In genomic region chr6:137116807-137117206, GRCh38 we compare ENCODE assay signal across 27 cellular contexts. TPM values are rescaled to one million over a fixed set of nuclear protein-coding genes. Genes with fewer than 3 reads are reported as not detected.
"Had no signal": no experiment of that assay in that cellular context is flagged by ENCODE, and none has a peak within 500 bp of the region (broad histone marks: within the 10 kb centered on the region; RNA-seq: fewer than 3 reads in every experiment).

No MANE protein-coding gene starts in this region.

- H3K27me3 ChIP-seq: colonic mucosa, hepatocyte, neutrophil, testis, tibial nerve had no signal

- ATAC-seq: left colon; naive thymus-derived CD4-positive, alpha-beta T cell; psoas muscle; sciatic nerve; stimulated activated naive B cell treated with anti-CD40 and anti-IgM and Interleukin-4, amounts not matched to agents 10 μg/mL and 1 μg/mL and 100 μg/mL, for 72 hours; stimulated activated naive CD8-positive, alpha-beta T cell treated with anti-CD3 and anti-CD28 coated beads, Interleukin-15, amount 100 ng/mL, for 72 hours had no signal

- H3K27ac ChIP-seq: colonic mucosa, hepatocyte, neutrophil, psoas muscle, testis, tibial nerve had no signal

- H3K4me3 ChIP-seq: colonic mucosa, hepatocyte, psoas muscle, testis, tibial nerve had no signal

- H3K79me2 ChIP-seq: hepatocyte had no signal

- H3K27ac Mint-ChIP-seq: endodermal cell; naive thymus-derived CD4-positive, alpha-beta T cell; nephron progenitor cell; stimulated activated naive B cell treated with anti-CD40 and anti-IgM and Interleukin-4, amounts not matched to agents 10 μg/mL and 1 μg/mL and 100 μg/mL, for 72 hours; stimulated activated naive CD8-positive, alpha-beta T cell treated with anti-CD3 and anti-CD28 coated beads, Interleukin-15, amount 100 ng/mL, for 72 hours had no signal

- H3K36me3 ChIP-seq: colonic mucosa, neutrophil, tibial nerve had no signal

- H3K4me3 Mint-ChIP-seq: endodermal cell; naive thymus-derived CD4-positive, alpha-beta T cell; nephron progenitor cell; stimulated activated naive B cell treated with anti-CD40 and anti-IgM and Interleukin-4, amounts not matched to agents 10 μg/mL and 1 μg/mL and 100 μg/mL, for 72 hours; stimulated activated naive CD8-positive, alpha-beta T cell treated with anti-CD3 and anti-CD28 coated beads, Interleukin-15, amount 100 ng/mL, for 72 hours had no signal

- H3K4me1 ChIP-seq: colonic mucosa, psoas muscle, testis, tibial nerve had no signal

- FAIRE-seq: endothelial cell of umbilical vein had no signal

- H3K4me2 ChIP-seq: hepatocyte had no signal

- H3K27me3 Mint-ChIP-seq: stimulated activated naive B cell treated with anti-CD40 and anti-IgM and Interleukin-4, amounts not matched to agents 10 μg/mL and 1 μg/mL and 100 μg/mL, for 72 hours; stimulated activated naive CD8-positive, alpha-beta T cell treated with anti-CD3 and anti-CD28 coated beads, Interleukin-15, amount 100 ng/mL, for 72 hours had no signal

- H3K4me1 Mint-ChIP-seq: endodermal cell; nephron progenitor cell; stimulated activated naive CD8-positive, alpha-beta T cell treated with anti-CD3 and anti-CD28 coated beads, Interleukin-15, amount 100 ng/mL, for 72 hours had no signal

- H3K9me3 ChIP-seq: colonic mucosa, testis had no signal

- H2AFZ ChIP-seq: hepatocyte had no signal

- DNase-seq: colonic mucosa; effector CD4-positive, alpha-beta T cell; endodermal cell; left colon; mammary epithelial cell; naive thymus-derived CD4-positive, alpha-beta T cell; nephron progenitor cell; psoas muscle; retina; stimulated activated CD4-positive, alpha-beta T cell treated with anti-CD3 and anti-CD28 coated beads, Interleukin-2, amount 100 ng/mL, for 24 hours; stimulated activated CD4-positive, alpha-beta T cell treated with anti-CD3 and anti-CD28 coated beads, Interleukin-4, amount 100 ng/mL, for 4 hours; stimulated activated naive B cell treated with anti-CD40 and anti-IgM and Interleukin-4, amounts not matched to agents 10 μg/mL and 1 μg/mL and 100 μg/mL, for 72 hours; stimulated activated naive CD8-positive, alpha-beta T cell treated with anti-CD3 and anti-CD28 coated beads, Interleukin-15, amount 100 ng/mL, for 72 hours; testis had no signal

RNA-seq across cellular contexts. Expression of gene IL22RA2, which starts 56.6 kb away (rescaled TPM):
- total RNA-seq: dermis microvascular lymphatic vessel endothelial cell; endodermal cell; endothelial cell of umbilical vein; hepatocyte; kidney epithelial cell; left colon; mammary epithelial cell; mesenteric fat pad; naive thymus-derived CD4-positive, alpha-beta T cell; osteoblast; psoas muscle; sciatic nerve; skeletal muscle tissue; subcutaneous adipose tissue; testis; tibial nerve; urinary bladder had no signal
- polyA plus RNA-seq: endothelial cell of umbilical vein; hepatocyte; liver; mammary epithelial cell; naive thymus-derived CD4-positive, alpha-beta T cell; psoas muscle; urinary bladder had no signal
